1 cellular context compared by ENCODE assay signal in genomic region chr2:120465989-120466703, GRCh38.
TF ChIP-seq lines count a peak whose summit lies in the region.

No MANE protein-coding gene starts in this region.

TF ChIP-seq in WTC11, 78 proteins besides CTCF, POLR2A, EP300 and RAD21 (continued from another document and continues in another):
- TF ChIP-seq ZNF512 (CRISPR knock-in tag; IDR thresholded peaks at IDR 0.05; ENCODE audit: borderline replicate concordance) (no peak), ATF2 (CRISPR knock-in tag; IDR thresholded peaks at IDR 0.05; ENCODE audit: borderline replicate concordance, low read depth) (no peak), CDX4 (CRISPR knock-in tag; IDR thresholded peaks at IDR 0.05; ENCODE audit: borderline replicate concordance) (no peak), ZNF263 (CRISPR knock-in tag; IDR thresholded peaks at IDR 0.05; ENCODE audit: low read depth) (no peak), USF1 (CRISPR knock-in tag; IDR thresholded peaks at IDR 0.05) (peak; percentile 72), ATF6 (CRISPR knock-in tag; IDR thresholded peaks at IDR 0.05) (no peak), ZNF396 (CRISPR knock-in tag; IDR thresholded peaks at IDR 0.05; ENCODE audit: borderline replicate concordance) (no peak), OVOL2 (CRISPR knock-in tag; IDR thresholded peaks at IDR 0.05; ENCODE audit: borderline replicate concordance) (no peak), ZBTB21 (CRISPR knock-in tag; IDR thresholded peaks at IDR 0.05; ENCODE audit: borderline replicate concordance) (0 out of 2 replicates have a peak, but pooled peaks have one; percentile 29), TEAD1 (CRISPR knock-in tag; IDR thresholded peaks at IDR 0.05) (peak; percentile 78), RELA (CRISPR knock-in tag; IDR thresholded peaks at IDR 0.05; ENCODE audit: borderline replicate concordance) (no peak), AFF4 (CRISPR knock-in tag; IDR thresholded peaks at IDR 0.05; ENCODE audit: borderline replicate concordance) (0 out of 2 replicates have a peak, but pooled peaks have one; percentile 25), MYBL2 (CRISPR knock-in tag; IDR thresholded peaks at IDR 0.05) (no peak), IRF1 (CRISPR knock-in tag; IDR thresholded peaks at IDR 0.05) (no peak), RORB (CRISPR knock-in tag; IDR thresholded peaks at IDR 0.05) (no peak), NFATC4 (CRISPR knock-in tag; IDR thresholded peaks at IDR 0.05) (no peak), ZNF532 (CRISPR knock-in tag; IDR thresholded peaks at IDR 0.05; ENCODE audit: borderline replicate concordance) (no peak), HMGA2 (CRISPR knock-in tag; IDR thresholded peaks at IDR 0.05) (no peak), NR1H2 (CRISPR knock-in tag; IDR thresholded peaks at IDR 0.05) (no peak), MAX (CRISPR knock-in tag; IDR thresholded peaks at IDR 0.05) (peak; percentile 79), ETV6 (CRISPR knock-in tag; IDR thresholded peaks at IDR 0.05) (0 out of 2 replicates have a peak, but pooled peaks have one; percentile 16), E2F4 (CRISPR knock-in tag; IDR thresholded peaks at IDR 0.05; ENCODE audit: borderline replicate concordance, low read depth) (no peak), NR2C2 (CRISPR knock-in tag; IDR thresholded peaks at IDR 0.05) (no peak; the same call in 1 of the 2 replicates), FOXJ3 (CRISPR knock-in tag; IDR thresholded peaks at IDR 0.05; ENCODE audit: borderline replicate concordance) (0 out of 2 replicates have a peak, but pooled peaks have one; percentile 57), JUN (CRISPR knock-in tag; IDR thresholded peaks at IDR 0.05) (no peak), MXD4 (CRISPR knock-in tag; IDR thresholded peaks at IDR 0.05; ENCODE audit: borderline replicate concordance) (no peak), SMAD3 (CRISPR knock-in tag; IDR thresholded peaks at IDR 0.05; ENCODE audit: borderline replicate concordance) (no peak), ARID4B (CRISPR knock-in tag; IDR thresholded peaks at IDR 0.05; ENCODE audit: borderline replicate concordance) (peak; percentile 43; the same call in 1 of the 2 replicates), JAZF1 (CRISPR knock-in tag; IDR thresholded peaks at IDR 0.05) (no peak), E2F1 (CRISPR knock-in tag; IDR thresholded peaks at IDR 0.05) (no peak)
